In genomic region chr12:98162906-98163678, GRCh38 we compare ENCODE assay signal across 23 cellular contexts.
"Had no signal": no experiment of that assay in that cellular context is flagged by ENCODE, and none has a peak within 500 bp of the region (broad histone marks: within the 10 kb centered on the region; RNA-seq: fewer than 3 reads in every experiment).

No MANE protein-coding gene starts in this region.

- H3K4me1 ChIP-seq: ascending aorta, body of pancreas had no signal

- H3K27ac ChIP-seq: ascending aorta, body of pancreas had no signal

- ATAC-seq: activated naive CD4-positive, alpha-beta T cell treated with anti-CD3 and anti-CD28 coated beads, Interleukin-2, amount 50 U/mL, for 72 hours; activated naive CD8-positive, alpha-beta T cell treated with anti-CD3 and anti-CD28 coated beads, Interleukin-2, amount 50 U/mL, for 24 hours; activated T-cell treated with anti-CD3 and anti-CD28 coated beads, Interleukin-2, amount 50 U/mL, for 4 hours; body of pancreas had no signal

- H3K27ac Mint-ChIP-seq: activated B cell treated with CpG ODN at 0.5 μM for 24 hours; activated CD4-positive, alpha-beta memory T cell treated with anti-CD3 and anti-CD28 coated beads for 36 hours; activated CD4-positive, alpha-beta T cell treated with anti-CD3 and anti-CD28 coated beads, Interleukin-2, amount 10 ng/mL, durations not matched to agents 7 days and 5 days; activated naive CD4-positive, alpha-beta T cell treated with anti-CD3 and anti-CD28 coated beads, Interleukin-2, amount 50 U/mL, for 72 hours; activated naive CD8-positive, alpha-beta T cell treated with anti-CD3 and anti-CD28 coated beads, Interleukin-2, amount 50 U/mL, for 24 hours had no signal

- H3K9me3 Mint-ChIP-seq: activated B cell treated with CpG ODN at 0.5 μM for 24 hours; activated CD4-positive, alpha-beta memory T cell treated with anti-CD3 and anti-CD28 coated beads for 36 hours; activated CD4-positive, alpha-beta T cell treated with anti-CD3 and anti-CD28 coated beads, Interleukin-2, amount 10 ng/mL, durations not matched to agents 7 days and 5 days; activated naive CD4-positive, alpha-beta T cell treated with anti-CD3 and anti-CD28 coated beads, Interleukin-2, amount 50 U/mL, for 72 hours; activated naive CD8-positive, alpha-beta T cell treated with anti-CD3 and anti-CD28 coated beads, Interleukin-2, amount 50 U/mL, for 24 hours; activated T-cell treated with anti-CD3 and anti-CD28 coated beads, Interleukin-2, amount 50 U/mL, for 4 hours had no signal

- H3K36me3 Mint-ChIP-seq: activated CD4-positive, alpha-beta memory T cell treated with anti-CD3 and anti-CD28 coated beads for 36 hours; activated naive CD4-positive, alpha-beta T cell treated with anti-CD3 and anti-CD28 coated beads, Interleukin-2, amount 50 U/mL, for 72 hours had no signal

- H3K4me3 ChIP-seq: ascending aorta, body of pancreas had no signal

- H3K4me3 Mint-ChIP-seq: activated B cell treated with CpG ODN at 0.5 μM for 24 hours; activated CD4-positive, alpha-beta memory T cell treated with anti-CD3 and anti-CD28 coated beads for 36 hours; activated CD4-positive, alpha-beta T cell treated with anti-CD3 and anti-CD28 coated beads, Interleukin-2, amount 10 ng/mL, durations not matched to agents 7 days and 5 days; activated naive CD8-positive, alpha-beta T cell treated with anti-CD3 and anti-CD28 coated beads, Interleukin-2, amount 50 U/mL, for 24 hours; activated T-cell treated with anti-CD3 and anti-CD28 coated beads, Interleukin-2, amount 50 U/mL, for 4 hours had no signal

- H3K9me3 ChIP-seq: ascending aorta, body of pancreas had no signal

- H3K27me3 ChIP-seq: ascending aorta, body of pancreas had no signal

- H3K27me3 Mint-ChIP-seq: activated B cell treated with CpG ODN at 0.5 μM for 24 hours; activated CD4-positive, alpha-beta memory T cell treated with anti-CD3 and anti-CD28 coated beads for 36 hours; activated CD4-positive, alpha-beta T cell treated with anti-CD3 and anti-CD28 coated beads, Interleukin-2, amount 10 ng/mL, durations not matched to agents 7 days and 5 days had no signal

- H3K36me3 ChIP-seq: ascending aorta had no signal

- DNase-seq: activated B cell treated with CpG ODN at 0.5 μM for 24 hours; activated CD4-positive, alpha-beta memory T cell treated with anti-CD3 and anti-CD28 coated beads for 36 hours; activated CD4-positive, alpha-beta T cell treated with anti-CD3 and anti-CD28 coated beads, Interleukin-2, amount 10 ng/mL, durations not matched to agents 7 days and 5 days; activated CD8-positive, alpha-beta memory T cell treated with anti-CD3 and anti-CD28 coated beads for 24 hours; activated effector memory CD4-positive, alpha-beta T cell treated with anti-CD3 and anti-CD28 coated beads, Interleukin-2, amount 50 U/mL, for 16 hours; activated naive CD4-positive, alpha-beta T cell treated with Interleukin-2 at 50 U/mL for 16 hours; activated naive CD8-positive, alpha-beta T cell treated with anti-CD3 and anti-CD28 coated beads, Interleukin-2, amount 50 U/mL, for 24 hours; activated T-cell treated with anti-CD3 and anti-CD28 coated beads, Interleukin-2, amount 50 U/mL, for 4 hours; amniotic stem cell; body of pancreas; KG1; NCI-H1048; NCI-H1417; NCI-H1930; NCI-H2171; NCI-H2227 treated with DMSO at 0.1 percent for 48 hours; NCI-H446 treated with DMSO at 0.1 percent for 48 hours; NCI-H526 treated with DMSO at 0.1 percent for 48 hours; SIG-M5; T-helper 2 cell; T1000 had no signal

- H3K4me1 Mint-ChIP-seq: activated B cell treated with CpG ODN at 0.5 μM for 24 hours; activated CD4-positive, alpha-beta T cell treated with anti-CD3 and anti-CD28 coated beads, Interleukin-2, amount 10 ng/mL, durations not matched to agents 7 days and 5 days; activated naive CD8-positive, alpha-beta T cell treated with anti-CD3 and anti-CD28 coated beads, Interleukin-2, amount 50 U/mL, for 24 hours had no signal
